10 cellular contexts compared by ENCODE assay signal in the genomic region with DNA sequence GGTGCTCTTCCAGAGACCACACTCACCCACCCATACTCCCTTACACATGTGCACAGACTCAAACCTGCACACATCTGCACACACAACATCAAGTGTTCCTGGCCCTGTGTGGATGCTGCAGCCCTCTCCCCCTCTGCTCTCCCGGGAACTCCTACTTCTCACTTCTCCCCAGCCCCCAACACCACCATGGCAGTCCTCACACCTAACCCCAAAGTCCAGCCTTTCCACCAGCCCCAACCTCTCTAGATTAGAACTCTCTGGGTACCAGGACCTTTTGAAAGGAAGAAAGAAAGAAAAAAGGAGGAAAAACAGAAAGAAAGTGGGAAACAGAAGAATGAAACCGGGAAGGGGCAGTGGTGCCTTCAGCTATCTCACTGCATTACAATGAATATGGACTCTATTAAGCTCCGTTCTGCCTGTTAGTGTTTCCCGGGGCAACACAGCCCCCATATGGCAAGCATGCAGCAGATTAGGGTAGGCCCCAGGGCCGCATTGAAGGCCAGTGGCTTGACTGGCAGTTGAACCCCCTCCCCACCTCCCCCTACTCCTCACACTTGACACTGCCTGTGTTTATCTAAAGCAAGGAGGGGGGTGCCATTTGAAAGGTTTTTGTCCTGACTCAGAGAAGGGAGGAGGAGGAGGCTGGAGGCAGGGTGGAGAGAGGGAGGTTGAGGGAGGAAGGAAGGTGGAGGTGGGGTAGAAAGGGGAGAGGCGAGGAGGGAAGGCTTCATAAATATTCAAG. TPM values are rescaled to one million over a fixed set of nuclear protein-coding genes. Genes with fewer than 3 reads are reported as not detected.
DNase-seq lines count a peak whose midpoint lies in the region; FAIRE-seq and TF ChIP-seq lines count a peak whose summit lies in the region.
"Had no signal": no experiment of that assay in that cellular context is flagged by ENCODE, and none has a peak within 500 bp of the region (broad histone marks: within the 10 kb centered on the region; RNA-seq: fewer than 3 reads in every experiment).

No MANE protein-coding gene starts in this region.

- DNase-seq in H54 (ENCODE audit: insufficient read length, low spot score): no peak
- DNase-seq in SK-N-DZ (ENCODE audit: low spot score): peak; percentile 80
- DNase-seq in iPS DF 19.7 (ENCODE audit: low read depth, low spot score): peak; percentile 74
- DNase-seq in activated T-cell treated with anti-CD3 and anti-CD28 coated beads, Interleukin-2, amount 50 U/mL, for 1 hour: no peak
- DNase-seq in NCI-H526 (lab: John Stamatoyannopoulos, UW): no peak
- DNase-seq in stimulated activated CD4-positive, alpha-beta T cell treated with anti-CD3 and anti-CD28 coated beads, Interleukin-12 subunit alpha, Interleukin-12 subunit beta, amount 100 ng/mL, for 4 hours: no peak
- no peak for DNase-seq in RKO (ENCODE audit: low spot score)
- DNase-seq: activated CD8-positive, alpha-beta T cell treated with anti-CD3 and anti-CD28 coated beads for 36 hours had no signal

- no peak for TF ChIP-seq POLR2A in H54 (IDR thresholded peaks at IDR 0.05; ENCODE audit: low read depth, low read length)

- H3K27ac ChIP-seq in skin epidermis: peak overlapping the region in 17 of 21 experiments; percentile 6 to 83 (median 66)

- H3K4me3 ChIP-seq in skin epidermis: no peak overlapping the region
- H3K4me3 ChIP-seq: GM12878 had no signal

- FAIRE-seq in H54 (lab: Jason Lieb, UNC): peak; percentile 60
- FAIRE-seq: GM12878 had no signal

RNA-seq across cellular contexts. Expression of a gene that starts 30.1 kb away (rescaled TPM):
- polyA plus RNA-seq in SK-N-DZ (2014; cell fraction: cytosol; rRNA removed): 4.7 and 5.0 TPM in 2 replicates
- 7.2 and 11.3 TPM in 2 replicates for polyA plus RNA-seq in SK-N-DZ (2014; cell fraction: nucleus; rRNA removed)

Comparison
In these comparisons a context has a peak if more than half of its experiments do, and no peak if none do; other contexts are left out.
1. DNase-seq: peak in SK-N-DZ (single experiment) and iPS DF 19.7 (single experiment); none in H54 (single experiment), activated T-cell treated with anti-CD3 and anti-CD28 coated beads, Interleukin-2, amount 50 U/mL, for 1 hour (single experiment), NCI-H526 (0 of 2), stimulated activated CD4-positive, alpha-beta T cell treated with anti-CD3 and anti-CD28 coated beads, Interleukin-12 subunit alpha, Interleukin-12 subunit beta, amount 100 ng/mL, for 4 hours (single experiment) and RKO (single experiment).